Comparison of ENCODE assay signal across 8 cellular contexts in genomic region chr2:951224-952006, GRCh38. TPM values are rescaled to one million over a fixed set of nuclear protein-coding genes. Genes with fewer than 3 reads are reported as not detected.
DNase-seq lines count a peak whose midpoint lies in the region; ATAC-seq and TF ChIP-seq lines count a peak whose summit lies in the region.

No MANE protein-coding gene starts in this region.

- H3K4me1 ChIP-seq in CD8-positive, alpha-beta T cell (ENCODE audit: insufficient read depth, low read length): peaks cover 14% of the 10 kb centered on the region
- H3K4me1 ChIP-seq in Peyer's patch: peaks cover 0 to 11% (median 0%) of the 10 kb centered on the region in 4 donors
- peaks cover 0 to 24% (median 9%) of the 10 kb centered on the region in 3 donors for H3K4me1 ChIP-seq in gastroesophageal sphincter
- no peaks in the 10 kb centered on the region for H3K4me1 ChIP-seq in rectal smooth muscle tissue (ENCODE audit: control insufficient read depth, insufficient read depth, low read length)

- no peaks in the 10 kb centered on the region for H3K36me3 ChIP-seq in CD8-positive, alpha-beta T cell (ENCODE audit: insufficient read depth, low read length)
- H3K36me3 ChIP-seq in Peyer's patch (no peaks in the 10 kb centered on the region), gastroesophageal sphincter (no peaks in the 10 kb centered on the region), rectal smooth muscle tissue (ENCODE audit: control insufficient read depth, insufficient read depth, low read length) (no peaks in the 10 kb centered on the region)

- WGBS in gastroesophageal sphincter (ENCODE audit: low coverage in 1 of 2), 2 donors: 23 to 30% methylated on average over 3 to 10 of the region's 34 CpGs

- intact Hi-C loops in CD8-positive, alpha-beta T cell (cut with DNase I, micrococcal nuclease): loop anchor here (2.0 to 5.0 kb wide), 5 partner anchors 23 to 601 kb away; partner anchors contain the start of gene TMEM18 (in 2 of the 2)

- H3K9me3 Mint-ChIP-seq in CD8-positive, alpha-beta T cell: no peaks in the 10 kb centered on the region

- no peak for TF ChIP-seq CTCF in CD8-positive, alpha-beta T cell (IDR thresholded peaks at IDR 0.05)
- TF ChIP-seq CTCF in Peyer's patch (IDR thresholded peaks at IDR 0.05): no peak
- no peak for TF ChIP-seq CTCF in gastroesophageal sphincter (IDR thresholded peaks at IDR 0.05)

- no peak for TF ChIP-seq EP300 in gastroesophageal sphincter (IDR thresholded peaks at IDR 0.05)

- H3K27ac Mint-ChIP-seq in CD8-positive, alpha-beta T cell: no peak overlapping the region

- H3K4me3 Mint-ChIP-seq in CD8-positive, alpha-beta T cell: peak overlapping the region; percentile 81

- H3K9me3 ChIP-seq in CD8-positive, alpha-beta T cell (ENCODE audit: low read length): no peaks in the 10 kb centered on the region
- H3K9me3 ChIP-seq in Peyer's patch (no peaks in the 10 kb centered on the region), gastroesophageal sphincter (no peaks in the 10 kb centered on the region)

- no peak for ATAC-seq in CD8-positive, alpha-beta T cell
- ATAC-seq in gastroesophageal sphincter: peak; percentile 5
- no peak for ATAC-seq in GM18511 (IDR thresholded peaks at IDR 0.05; ENCODE audit: unreplicated experiment)

- TF ChIP-seq POLR2A in Peyer's patch (IDR thresholded peaks at IDR 0.05) (no peak), gastroesophageal sphincter (IDR thresholded peaks at IDR 0.05) (no peak)

- peaks cover 31% of the 10 kb centered on the region for H3K4me1 Mint-ChIP-seq in CD8-positive, alpha-beta T cell (ENCODE audit: low read depth)

- peak overlapping the region; percentile 40 for H3K4me3 ChIP-seq in CD8-positive, alpha-beta T cell (ENCODE audit: low read depth, low read length)
- H3K4me3 ChIP-seq in Peyer's patch: peak overlapping the region; percentile 33 to 55 (median 44)
- H3K4me3 ChIP-seq in gastroesophageal sphincter: peak overlapping the region; percentile 27 to 61
- H3K4me3 ChIP-seq in rectal smooth muscle tissue (ENCODE audit: low read length): peak overlapping the region; percentile 6

- H3K9ac ChIP-seq in rectal smooth muscle tissue (ENCODE audit: low read length): no peak overlapping the region

- no peak for DNase-seq in CD8-positive, alpha-beta T cell
- DNase-seq in Peyer's patch: no peak
- DNase-seq in DMS79 treated with DMSO at 0.1 percent for 48 hours (lab: John Stamatoyannopoulos, UW): no peak
- DNase-seq in GM03348 (ENCODE audit: low spot score): no peak
- no peak for DNase-seq in medulla oblongata (ENCODE audit: extremely low spot score)

- POLR2A ChIA-PET in CD8-positive, alpha-beta T cell (lab: Charles Lee): interaction anchor here (1.0 to 1.7 kb wide), 2 partner anchors 23 to 34 kb away, joined by 5 to 13 read pairs; no protein-coding TSS in a partner anchor

- no peaks in the 10 kb centered on the region for H3K27me3 ChIP-seq in CD8-positive, alpha-beta T cell (ENCODE audit: insufficient read depth, low read length)
- H3K27me3 ChIP-seq in Peyer's patch: peaks cover 0 to 8% of the 10 kb centered on the region in 2 donors
- H3K27me3 ChIP-seq in gastroesophageal sphincter: peaks cover 84% of the 10 kb centered on the region
- H3K27me3 ChIP-seq in rectal smooth muscle tissue (ENCODE audit: control insufficient read depth, insufficient read depth, low read length): peaks cover 11% of the 10 kb centered on the region

- H3K27me3 Mint-ChIP-seq in CD8-positive, alpha-beta T cell (ENCODE audit: low read depth): peaks cover 25% of the 10 kb centered on the region

- H3K27ac ChIP-seq in CD8-positive, alpha-beta T cell (ENCODE audit: low read depth, low read length): no peak overlapping the region
- H3K27ac ChIP-seq in Peyer's patch (no peak overlapping the region), gastroesophageal sphincter (peak overlapping the region in 3 of 4 donors; percentile 19 to 65 (median 47)), rectal smooth muscle tissue (ENCODE audit: low read depth, low read length) (no peak overlapping the region)

- no peaks in the 10 kb centered on the region for H3K36me3 Mint-ChIP-seq in CD8-positive, alpha-beta T cell

- CTCF ChIA-PET in CD8-positive, alpha-beta T cell (lab: Charles Lee): interaction anchor here (1.0 to 2.7 kb wide), 3 partner anchors 190 to 598 kb away, joined by 3 to 9 read pairs (median 6); no protein-coding TSS in a partner anchor

RNA-seq across cellular contexts. Expression of gene SNTG2, which starts 0.8 kb away (rescaled TPM):
- total RNA-seq in CD8-positive, alpha-beta T cell: 1 to 10 TPM; 5.1 to 5.3 TPM
- total RNA-seq in Peyer's patch (10 to 100 TPM in 1 of 4 donors, 1 to 10 TPM in 3; 1.8 to 65.2 (median 3.9) TPM), gastroesophageal sphincter (1 to 10 TPM; 1.5 to 7.9 (median 4.3) TPM)

Comparison
In these comparisons a context has a peak if more than half of its experiments do, and no peak if none do; other contexts are left out.
1. H3K27ac ChIP-seq: peak in gastroesophageal sphincter (3 of 4); none in CD8-positive, alpha-beta T cell (single experiment), Peyer's patch (0 of 4) and rectal smooth muscle tissue (single experiment).
2. Peak in every context shown above with its lines, with median percentiles within 50 percentile points of each other: H3K4me3 ChIP-seq.